Comparison of ENCODE assay signal across 26 cellular contexts in the genomic region with DNA sequence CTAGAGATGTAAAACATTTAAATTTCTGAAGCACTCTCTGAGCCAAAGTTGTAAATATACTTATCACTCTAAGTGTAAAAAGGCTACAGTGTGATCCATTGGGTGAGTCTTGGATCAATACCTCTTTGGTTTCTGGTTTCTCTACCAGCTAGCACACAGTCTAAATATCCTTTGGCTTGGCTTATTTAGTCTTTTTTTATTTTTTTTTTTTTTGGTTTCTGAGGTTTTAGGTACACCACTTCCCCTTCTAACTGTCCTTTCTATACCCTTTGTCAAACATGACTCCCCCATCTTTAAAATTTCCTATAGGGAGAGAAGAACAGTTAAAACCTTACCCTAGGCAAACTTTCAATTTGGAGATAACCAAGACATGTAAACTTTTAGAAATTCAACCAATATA.
"Had no signal": no experiment of that assay in that cellular context is flagged by ENCODE, and none has a peak within 500 bp of the region (broad histone marks: within the 10 kb centered on the region; RNA-seq: fewer than 3 reads in every experiment).

No MANE protein-coding gene starts in this region.

- H3K27me3 ChIP-seq: adrenal gland, body of pancreas, esophagus muscularis mucosa, foreskin keratinocyte, left lung, spleen, suprapubic skin, tibial artery, upper lobe of right lung had no signal

- H3K36me3 ChIP-seq: adrenal gland, esophagus muscularis mucosa, left lung, lower lobe of right lung, spleen, suprapubic skin, tibial artery, upper lobe of right lung, WERI-Rb-1 had no signal

- H3K9me3 ChIP-seq: adrenal gland, body of pancreas, esophagus muscularis mucosa, left lung, lower lobe of right lung, suprapubic skin, tibial artery, upper lobe of right lung had no signal

- H3K27ac ChIP-seq: adrenal gland, body of pancreas, esophagus muscularis mucosa, foreskin keratinocyte, left lung, lower lobe of right lung, spleen, suprapubic skin, tibial artery, upper lobe of right lung, WERI-Rb-1 had no signal

- H3K4me3 ChIP-seq: adrenal gland, body of pancreas, esophagus muscularis mucosa, left lung, lower lobe of right lung, spleen, suprapubic skin, tibial artery, upper lobe of right lung had no signal

- DNase-seq: activated CD4-positive, alpha-beta memory T cell treated with anti-CD3 and anti-CD28 coated beads for 36 hours; activated CD4-positive, alpha-beta T cell treated with anti-CD3 and anti-CD28 coated beads, Interleukin-2, amount 10 ng/mL, durations not matched to agents 24 days and 14 days; activated CD4-positive, CD25-positive, alpha-beta regulatory T cell treated with anti-CD3 and anti-CD28 coated beads, Interleukin-2, amount 50 U/mL, for 72 hours; activated CD8-positive, alpha-beta memory T cell treated with anti-CD3 and anti-CD28 coated beads, Interleukin-2, amount 50 U/mL, for 4 hours; activated effector memory CD4-positive, alpha-beta T cell treated with anti-CD3 and anti-CD28 coated beads, Interleukin-2, amount 50 U/mL, for 16 hours; activated naive CD4-positive, alpha-beta T cell treated with anti-CD3 and anti-CD28 coated beads for 36 hours; activated naive CD8-positive, alpha-beta T cell treated with anti-CD3 and anti-CD28 coated beads for 36 hours; activated T-cell treated with anti-CD3 and anti-CD28 coated beads, Interleukin-2, amount 50 U/mL, for 1 hour; adrenal gland; aorta; body of pancreas; dermis blood vessel endothelial cell; effector CD4-positive, alpha-beta T cell; foreskin keratinocyte; left lung; lower lobe of right lung; mesenchymal stem cell; right cardiac atrium; spleen; stimulated activated naive CD4-positive, alpha-beta T cell; tibial artery; upper lobe of right lung; WERI-Rb-1 had no signal

- ATAC-seq: body of pancreas; foreskin keratinocyte; left lung; lower lobe of right lung; natural killer cell treated with Interleukin-12 subunit alpha and Interleukin-12 subunit beta and Interleukin-15 and Interleukin-18, amount 100 ng/mL, for 72 hours; right cardiac atrium; upper lobe of right lung had no signal

- H3K4me1 ChIP-seq: adrenal gland, body of pancreas, esophagus muscularis mucosa, foreskin keratinocyte, left lung, lower lobe of right lung, suprapubic skin, tibial artery, upper lobe of right lung had no signal
